ENCODE assay signal across 1 cellular context in genomic region chrX:103254171-103254824, GRCh38.
TF ChIP-seq lines count a peak whose summit lies in the region.

No MANE protein-coding gene starts in this region.

TF ChIP-seq in HEK293, 187 proteins besides CTCF, POLR2A, EP300 and RAD21 (continues in another document):
- TF ChIP-seq ELK4 (IDR thresholded peaks at IDR 0.05; ENCODE audit: borderline replicate concordance, low read depth, low read length) = no peak
- TF ChIP-seq ZNF449 (tag by site-specific recombination; IDR thresholded peaks at IDR 0.05) = no peak
- TF ChIP-seq ZNF692 (tag by site-specific recombination; IDR thresholded peaks at IDR 0.05) = 0 out of 2 replicates have a peak, but pooled peaks have one; percentile 24
- TF ChIP-seq ZNF549 (tag by site-specific recombination; IDR thresholded peaks at IDR 0.05) = no peak
- no peak for TF ChIP-seq RBAK (tag by site-specific recombination; IDR thresholded peaks at IDR 0.05)
- no peak for TF ChIP-seq ZNF626 (tag by site-specific recombination; IDR thresholded peaks at IDR 0.05)
- TF ChIP-seq ZBTB1 (tag by site-specific recombination; IDR thresholded peaks at IDR 0.05) = no peak
- TF ChIP-seq ZXDB (tag by site-specific recombination; IDR thresholded peaks at IDR 0.05) = peak; percentile 24; the same call in 1 of the 2 replicates
- TF ChIP-seq AEBP2 (tag by site-specific recombination; IDR thresholded peaks at IDR 0.05; ENCODE audit: borderline replicate concordance) = no peak
- no peak for TF ChIP-seq ZNF132 (tag by site-specific recombination; IDR thresholded peaks at IDR 0.05; ENCODE audit: borderline replicate concordance)
- TF ChIP-seq ZNF654 (tag by site-specific recombination; IDR thresholded peaks at IDR 0.05; ENCODE audit: low read depth) = no peak
- TF ChIP-seq PATZ1 (tag by site-specific recombination; IDR thresholded peaks at IDR 0.05) = no peak
- TF ChIP-seq ZNF433 (tag by site-specific recombination; IDR thresholded peaks at IDR 0.05; ENCODE audit: low read depth) = no peak
- no peak for TF ChIP-seq PRDM2 (tag by site-specific recombination; IDR thresholded peaks at IDR 0.05; ENCODE audit: borderline replicate concordance)
- peak; percentile 18; the same call in 1 of the 2 replicates for TF ChIP-seq ZBTB21 (tag by site-specific recombination; IDR thresholded peaks at IDR 0.05)
- TF ChIP-seq OSR2 (tag by site-specific recombination; IDR thresholded peaks at IDR 0.05) = peak; percentile 59
- no peak for TF ChIP-seq ZFP41 (tag by site-specific recombination; IDR thresholded peaks at IDR 0.05; ENCODE audit: borderline replicate concordance)
- no peak for TF ChIP-seq GLIS1 (tag by site-specific recombination; IDR thresholded peaks at IDR 0.05)
- peak; percentile 95 for TF ChIP-seq ZNF341 (tag by site-specific recombination; IDR thresholded peaks at IDR 0.05; ENCODE audit: low read depth)
- TF ChIP-seq FEZF1 (tag by site-specific recombination; IDR thresholded peaks at IDR 0.05) = no peak
- TF ChIP-seq ZNF266 (tag by site-specific recombination; IDR thresholded peaks at IDR 0.05; ENCODE audit: low read depth) = no peak
- peak; percentile 11; the same call in 1 of the 2 replicates for TF ChIP-seq TCF7L2 (IDR thresholded peaks at IDR 0.05; ENCODE audit: borderline replicate concordance, low read depth, low read length)
- no peak for TF ChIP-seq TSHZ1 (tag by site-specific recombination; IDR thresholded peaks at IDR 0.05; ENCODE audit: borderline replicate concordance)
- no peak for TF ChIP-seq ZNF555 (tag by site-specific recombination; conservative IDR thresholded peaks at IDR 0.05)
- TF ChIP-seq ZBTB7A (tag by site-specific recombination; IDR thresholded peaks at IDR 0.05; ENCODE audit: low read depth) = no peak
- no peak for TF ChIP-seq ZNF529 (tag by site-specific recombination; IDR thresholded peaks at IDR 0.05; ENCODE audit: insufficient replicate concordance)
- TF ChIP-seq ZNF354C (tag by site-specific recombination; IDR thresholded peaks at IDR 0.05; ENCODE audit: borderline replicate concordance, low read depth) = no peak
- no peak for TF ChIP-seq ZBTB20 (tag by site-specific recombination; IDR thresholded peaks at IDR 0.05)
- no peak for TF ChIP-seq MZF1 (tag by site-specific recombination; IDR thresholded peaks at IDR 0.05; ENCODE audit: borderline replicate concordance)
- TF ChIP-seq SP2 (tag by site-specific recombination; IDR thresholded peaks at IDR 0.05) = peak; percentile 88
- TF ChIP-seq ZNF16 (tag by site-specific recombination; IDR thresholded peaks at IDR 0.05; ENCODE audit: low read depth) = no peak
- no peak for TF ChIP-seq ZNF548 (tag by site-specific recombination; IDR thresholded peaks at IDR 0.05)
- TF ChIP-seq ZNF624 (tag by site-specific recombination; IDR thresholded peaks at IDR 0.05) = no peak
- peak; percentile 31; the same call in 1 of the 2 replicates for TF ChIP-seq TRIM28 (IDR thresholded peaks at IDR 0.05; ENCODE audit: borderline replicate concordance, low read length)
- peak; percentile 37; the same call in 1 of the 2 replicates for TF ChIP-seq YY1 (tag by site-specific recombination; IDR thresholded peaks at IDR 0.05)
- TF ChIP-seq ZNF423 (tag by site-specific recombination; IDR thresholded peaks at IDR 0.05) = no peak
- TF ChIP-seq EGR2 (tag by site-specific recombination; IDR thresholded peaks at IDR 0.05; ENCODE audit: low read depth) = peak; percentile 69
- TF ChIP-seq ZNF561 (tag by site-specific recombination; IDR thresholded peaks at IDR 0.05; ENCODE audit: borderline replicate concordance) = 0 out of 2 replicates have a peak, but pooled peaks have one; percentile 28
- TF ChIP-seq KLF16 (tag by site-specific recombination; IDR thresholded peaks at IDR 0.05) = no peak
- 0 out of 2 replicates have a peak, but pooled peaks have one; percentile 25 for TF ChIP-seq ZNF398 (tag by site-specific recombination; IDR thresholded peaks at IDR 0.05)
- no peak for TF ChIP-seq ZNF23 (tag by site-specific recombination; IDR thresholded peaks at IDR 0.05; ENCODE audit: borderline replicate concordance)
- TF ChIP-seq ZNF623 (tag by site-specific recombination; IDR thresholded peaks at IDR 0.05) = no peak
- TF ChIP-seq ZNF112 (tag by site-specific recombination; IDR thresholded peaks at IDR 0.05) = no peak
- TF ChIP-seq ZNF175 (tag by site-specific recombination; IDR thresholded peaks at IDR 0.05) = no peak
